Comparison of ENCODE assay signal across 8 cellular contexts in the genomic region with DNA sequence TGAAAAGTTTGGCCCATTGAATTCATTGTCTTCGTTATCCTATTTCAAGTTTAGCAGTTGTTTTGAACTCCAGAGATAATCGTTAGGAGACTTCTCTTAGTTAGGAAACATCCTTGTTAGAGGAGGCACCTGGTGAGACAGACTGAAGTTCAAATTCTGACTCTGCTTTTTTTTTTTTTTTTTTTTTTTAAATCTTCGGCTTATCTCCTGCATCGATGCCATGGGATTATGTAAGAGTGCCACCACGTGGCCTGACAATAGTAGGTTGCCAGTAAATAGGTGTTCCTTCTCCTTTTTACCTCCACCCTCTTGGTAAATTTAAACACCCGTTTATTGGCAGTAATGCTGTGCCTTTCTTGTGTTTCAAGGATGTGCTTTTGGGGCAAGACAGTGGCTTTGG.
DNase-seq lines count a peak whose midpoint lies in the region; ATAC-seq, FAIRE-seq and TF ChIP-seq lines count a peak whose summit lies in the region.

No MANE protein-coding gene starts in this region.

- peak in 1 of 11 experiments; percentile 16 for TF ChIP-seq CTCF in spleen (IDR thresholded peaks at IDR 0.05 in 8 of 11, conservative IDR thresholded peaks at IDR 0.05 in 3 of 11)

- intact Hi-C loops in spleen (cut with DNase I; ENCODE audit: low total_unique reads) = no loop called here

- peaks cover 0 to 9% (median 0%) of the 10 kb centered on the region in 8 donors for H3K9me3 ChIP-seq in spleen

- TF ChIP-seq POLR2A in spleen (IDR thresholded peaks at IDR 0.05) (no peak), H54 (IDR thresholded peaks at IDR 0.05; ENCODE audit: low read depth, low read length) (no peak)

- no peaks in the 10 kb centered on the region for H3K36me3 ChIP-seq in spleen

- no peak overlapping the region for H3K4me3 ChIP-seq in spleen

- no peak for ATAC-seq in GM18909 (IDR thresholded peaks at IDR 0.05; ENCODE audit: poor library complexity, unreplicated experiment)

- DNase-seq in DMS53 (lab: John Stamatoyannopoulos, UW) (peak; percentile 69), HEK293T (ENCODE audit: extremely low spot score) (peak; percentile 53), SHP77 (lab: John Stamatoyannopoulos, UW) (peak; percentile 9 to 17), germinal center (ENCODE audit: low spot score) (peak; percentile 36), SKM-1 treated with dmso at 0.1 percent for 144 hours (lab: John Stamatoyannopoulos, UW; ENCODE audit: unreplicated experiment) (no peak), spleen (no peak), H54 (ENCODE audit: insufficient read length, low spot score) (no peak)

- WGBS in spleen, 5 donors = 18 to 24% (median 20%) methylated on average over 6 of the region's 6 CpGs

- H3K4me1 ChIP-seq in spleen = peaks cover 0 to 6% (median 1%) of the 10 kb centered on the region in 6 donors

- CTCF ChIA-PET in HEK293T (lab: Yijun Ruan, JAX) = no interaction called here

- no peak for FAIRE-seq in H54 (lab: Jason Lieb, UNC)

- no peak overlapping the region for H3K27ac ChIP-seq in spleen

- POLR2A ChIA-PET in HEK293T (lab: Yijun Ruan, JAX) = no interaction called here

- peaks cover 0 to 26% (median 0%) of the 10 kb centered on the region in 7 donors for H3K27me3 ChIP-seq in spleen (replicated peaks in 1 of 7)

TF ChIP-seq in HEK293T, 16 proteins besides CTCF, POLR2A, EP300 and RAD21:
- peak; percentile 99 for TF ChIP-seq ZNF384 (IDR thresholded peaks at IDR 0.05)
- TF ChIP-seq HDGF (IDR thresholded peaks at IDR 0.05; ENCODE audit: borderline replicate concordance) = no peak
- TF ChIP-seq ARNT (IDR thresholded peaks at IDR 0.05) = no peak

Comparison
In these comparisons a context has a peak if more than half of its experiments do, and no peak if none do; other contexts are left out.
1. DNase-seq: peak in DMS53 (single experiment), HEK293T (single experiment), SHP77 (2 of 2) and germinal center (single experiment); none in SKM-1 treated with dmso at 0.1 percent for 144 hours (single experiment), spleen (single experiment) and H54 (single experiment).